In the genomic region with DNA sequence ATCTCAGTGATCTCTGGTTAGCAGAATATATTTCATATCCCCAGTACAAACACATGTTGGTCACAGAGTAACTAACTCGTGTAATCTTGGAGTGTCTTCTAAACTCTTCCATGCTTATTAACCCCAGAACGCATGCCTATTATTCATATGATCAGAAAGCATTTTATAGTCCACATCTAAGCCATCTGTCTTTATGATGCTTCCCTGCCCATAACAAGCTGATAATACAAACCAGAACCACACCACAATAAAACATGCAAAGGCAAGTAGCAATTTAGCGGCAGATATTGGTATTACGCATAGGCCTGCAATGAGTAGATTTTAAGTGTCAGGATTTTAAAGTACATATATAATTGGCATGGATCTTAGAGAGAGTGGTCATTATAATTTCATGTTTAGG, we compare ENCODE assay signal across 35 cellular contexts.
"Had no signal": no experiment of that assay in that cellular context is flagged by ENCODE, and none has a peak within 500 bp of the region (broad histone marks: within the 10 kb centered on the region; RNA-seq: fewer than 3 reads in every experiment).

No MANE protein-coding gene starts in this region.

- H3K4me3 ChIP-seq: MG63 had no signal

- H3K36me3 ChIP-seq: MG63 had no signal

- H3K27me3 ChIP-seq: MG63 had no signal

- H3K9me3 ChIP-seq: MG63 had no signal

- DNase-seq: Karpas-422, Kasumi-1, MM.1S, MV-4-11, NCI-H1048, NCI-H1092, NCI-H1092 treated with DMSO at 0.1 percent for 48 hours, NCI-H1105, NCI-H1105 treated with DMSO at 0.1 percent for 48 hours, NCI-H1417 treated with DMSO at 0.1 percent for 48 hours, NCI-H1436, NCI-H1436 treated with DMSO at 0.1 percent for 48 hours, NCI-H146, NCI-H1694, NCI-H1694 treated with DMSO at 0.1 percent for 48 hours, NCI-H187, NCI-H187 treated with DMSO at 0.1 percent for 48 hours, NCI-H1930, NCI-H2029, NCI-H2029 treated with DMSO at 0.1 percent for 48 hours, NCI-H2081, NCI-H2081 treated with DMSO at 0.1 percent for 48 hours, NCI-H2107, NCI-H2171, NCI-H2171 treated with DMSO at 0.1 percent for 48 hours, NCI-H2227 treated with DMSO at 0.1 percent for 48 hours, NCI-H226, NCI-H345, NCI-H446, NCI-H446 treated with DMSO at 0.1 percent for 48 hours, NCI-H510A, NCI-H510A treated with DMSO at 0.1 percent for 48 hours, NCI-H524 had no signal

- H3K9ac ChIP-seq: KMS-11 had no signal

- H3K4me2 ChIP-seq: KMS-11 had no signal

- H3K27ac ChIP-seq: KMS-11 had no signal
